ENCODE assay signal across 8 cellular contexts in genomic region chr19:19820774-19821315, GRCh38. TPM values are rescaled to one million over a fixed set of nuclear protein-coding genes. Genes with fewer than 3 reads are reported as not detected.
DNase-seq lines count a peak whose midpoint lies in the region; ATAC-seq, FAIRE-seq and TF ChIP-seq lines count a peak whose summit lies in the region.

No MANE protein-coding gene starts in this region.

- peak overlapping the region; percentile 93 for H3K27ac ChIP-seq in left ventricle myocardium inferior (replicated peaks)
- H3K27ac ChIP-seq in GM12878 (ENCODE audit: control insufficient read depth, insufficient read depth): peak overlapping the region; percentile 96
- H3K27ac ChIP-seq in mesendoderm (ENCODE audit: low read depth, low read length): peak overlapping the region; percentile 74
- H3K27ac ChIP-seq in aorta (ENCODE audit: low read depth in 1 of 2, low read length in 2 of 2): peak overlapping the region; percentile 83 to 86

- H3K4me1 ChIP-seq in left ventricle myocardium inferior (peaks cover 56% of the 10 kb centered on the region), GM12878 (ENCODE audit: control insufficient read depth, insufficient read depth, low read length) (peaks cover 2% of the 10 kb centered on the region; the same call in 1 of the 2 replicates), mesendoderm (ENCODE audit: control insufficient read depth, low read depth, low read length) (no peaks in the 10 kb centered on the region), aorta (ENCODE audit: control insufficient read depth in 1 of 2, insufficient read depth in 2 of 2, low read length in 2 of 2) (no peaks in the 10 kb centered on the region)

- no peak overlapping the region for H4K5ac ChIP-seq in mesendoderm (ENCODE audit: low read length)

- intact Hi-C loops in left ventricle myocardium inferior (cut with micrococcal nuclease) (no loop called here), left ventricle myocardium superior (cut with micrococcal nuclease) (no loop called here), GM12878 (cut with micrococcal nuclease; ENCODE audit: unreplicated experiment) (loop anchor here (5.0 kb wide), 3 partner anchors 46 to 159 kb away; partner anchors contain the start of genes ATP13A1, ZNF253 and ZNF93), aorta (cut with DNase I) (loop anchor here (2.0 to 10.0 kb wide), 6 partner anchors 41 to 156 kb away; partner anchors contain the start of genes ZNF14 (in 2 of the 2), ATP13A1 (in 1 of the 2), ZNF101 (in 1 of the 2) and ZNF253 (in 1 of the 2))

- RAD21 ChIA-PET in GM12878 (lab: Charles Lee; ENCODE audit: unreplicated experiment): interaction anchor here (0.8 to 2.1 kb wide), 7 partner anchors 9 to 159 kb away, joined by 3 to 14 read pairs (median 5); partner anchors contain the start of genes ZNF101 and ZNF253

- TF ChIP-seq CTCF in left ventricle myocardium inferior (IDR thresholded peaks at IDR 0.05; ENCODE audit: borderline replicate concordance) (no peak), GM12878 (IDR thresholded peaks at IDR 0.05 in 2 of 3, conservative IDR thresholded peaks at IDR 0.05 in 1 of 3; ENCODE audit: control insufficient read depth in 2 of 3, extremely low read depth in 1 of 3, insufficient read depth in 1 of 3, low read depth in 3 of 3, low read length in 3 of 3) (no peak)

- peak overlapping the region; percentile 89 for H3K23ac ChIP-seq in mesendoderm (ENCODE audit: low read length)

- SMC1A ChIA-PET in GM12878 (lab: Charles Lee; ENCODE audit: uncharacterized antibody, unreplicated experiment): interaction anchor here (1.0 to 2.8 kb wide), 10 partner anchors 14 to 159 kb away, joined by 3 to 13 read pairs (median 4); partner anchors contain the start of genes ZNF253 and ZNF93

- no peak overlapping the region for H3K4ac ChIP-seq in mesendoderm (ENCODE audit: low read depth, low read length)

- H3K18ac ChIP-seq in mesendoderm (ENCODE audit: low read length): peak overlapping the region; percentile 34

- H3K9ac ChIP-seq in GM12878 (ENCODE audit: control insufficient read depth, insufficient read depth, low read length) (peak overlapping the region; percentile 82), mesendoderm (ENCODE audit: low read length) (peak overlapping the region; percentile 90)

- H3K79me1 ChIP-seq in mesendoderm (ENCODE audit: low read length): peaks cover 5% of the 10 kb centered on the region

- CTCF ChIA-PET in GM12878 (lab: Yijun Ruan, JAX) (interaction anchor here (1.0 to 1.7 kb wide), 6 partner anchors 15 to 157 kb away, joined by 3 to 6 read pairs (median 3); partner anchors contain the start of gene ZNF253), HEK293T (lab: Yijun Ruan, JAX) (no interaction called here)

- under 1% methylated on average over 17 of the region's 17 CpGs for WGBS in GM12878 (ENCODE audit: insufficient coverage, insufficient replicate concordance, low lambda C conversion rate, missing lambda C conversion rate)
- no CpG with 5 or more reads among the region's 17 CpGs for WGBS in mesendoderm (ENCODE audit: extremely low coverage, insufficient coverage, low lambda C conversion rate)
- WGBS in aorta, 2 donors: 3 to 4% methylated on average over 17 of the region's 17 CpGs

- H3K79me2 ChIP-seq in GM12878 (ENCODE audit: control insufficient read depth, insufficient read depth, low read length) (peaks cover 14% of the 10 kb centered on the region), mesendoderm (ENCODE audit: control insufficient read depth, insufficient read depth, low read length) (peaks cover 14% of the 10 kb centered on the region)

- no peak overlapping the region for H2BK5ac ChIP-seq in mesendoderm (ENCODE audit: low read length)

- H3K56ac ChIP-seq in mesendoderm (ENCODE audit: low read length): peak overlapping the region; percentile 98

- TF ChIP-seq RAD21 in GM12878 (IDR thresholded peaks at IDR 0.05; ENCODE audit: insufficient read depth, low read depth, low read length): no peak

- H2BK15ac ChIP-seq in mesendoderm (replicated peaks; ENCODE audit: low read depth): no peak overlapping the region

- H3K36me3 ChIP-seq in left ventricle myocardium inferior (peaks cover 4% of the 10 kb centered on the region), GM12878 (ENCODE audit: control insufficient read depth in 2 of 2, insufficient read depth in 2 of 2, low read length in 1 of 2) (no peaks in the 10 kb centered on the region), mesendoderm (ENCODE audit: control insufficient read depth, insufficient read depth, low read length) (no peaks in the 10 kb centered on the region), aorta (ENCODE audit: control insufficient read depth in 1 of 2, insufficient read depth in 2 of 2, low read length in 1 of 2) (no peaks in the 10 kb centered on the region)

- H3K9me3 ChIP-seq in left ventricle myocardium inferior (replicated peaks) (peaks cover 11% of the 10 kb centered on the region), GM12878 (replicated peaks; ENCODE audit: control insufficient read depth, insufficient read depth, low read length) (peaks cover 35% of the 10 kb centered on the region), aorta (ENCODE audit: control insufficient read depth, low read length) (no peaks in the 10 kb centered on the region)

- no peak for DNase-seq in left ventricle myocardium inferior
- DNase-seq in left ventricle myocardium superior: no peak
- DNase-seq in GM12878 (ENCODE audit: low read depth, low spot score): no peak
- DNase-seq in mesendoderm: peak; percentile 4
- DNase-seq in aorta: no peak
- DNase-seq in HEK293T (ENCODE audit: extremely low spot score): no peak
- DNase-seq in DMS153 treated with DMSO at 0.1 percent for 48 hours (lab: John Stamatoyannopoulos, UW; ENCODE audit: unreplicated experiment): no peak
- no peak for DNase-seq in epidermal melanocyte (ENCODE audit: insufficient read length, low spot score)

- no peak overlapping the region for H2AK5ac ChIP-seq in mesendoderm (ENCODE audit: low read length)

- H2BK120ac ChIP-seq in mesendoderm (ENCODE audit: low read depth, low read length): no peak overlapping the region

- H3K4me2 ChIP-seq in GM12878 (ENCODE audit: control insufficient read depth, insufficient read depth) (peak overlapping the region; percentile 64), mesendoderm (ENCODE audit: low read length) (peak overlapping the region; percentile 61)

- no peak overlapping the region for H4K8ac ChIP-seq in mesendoderm (ENCODE audit: low read depth, low read length)

- H3K4me3 ChIP-seq in left ventricle myocardium inferior (peak overlapping the region; percentile 86), GM12878 (peak overlapping the region; percentile 90), mesendoderm (ENCODE audit: low read length) (peak overlapping the region; percentile 81), aorta (ENCODE audit: low read length in 2 of 2) (peak overlapping the region; percentile 36 to 63)

- BruUV-seq in GM12878 (replicated peaks; lab: Mats Ljungman, UMichigan): no TSS peak

- TF ChIP-seq POLR2A in GM12878 (IDR thresholded peaks at IDR 0.05; ENCODE audit: low read depth, low read length): no peak

- H3K27me3 ChIP-seq in left ventricle myocardium inferior (ENCODE audit: low read depth): no peaks in the 10 kb centered on the region
- no peaks in the 10 kb centered on the region for H3K27me3 ChIP-seq in GM12878 (replicated peaks in 1 of 2; ENCODE audit: control insufficient read depth in 2 of 2, insufficient read depth in 2 of 2, low read length in 1 of 2)
- no peaks in the 10 kb centered on the region for H3K27me3 ChIP-seq in mesendoderm (ENCODE audit: insufficient read depth, low read length, poor library complexity)
- no peaks in the 10 kb centered on the region for H3K27me3 ChIP-seq in aorta (ENCODE audit: control insufficient read depth in 1 of 2, insufficient read depth in 2 of 2, low read length in 1 of 2)

- FAIRE-seq in GM12878 (lab: Jason Lieb, UNC): no peak

- POLR2A ChIA-PET in GM12878 (lab: Charles Lee): interaction anchor here (0.5 to 2.2 kb wide), 5 partner anchors 22 to 80 kb away, joined by 3 to 10 read pairs (median 4); partner anchors contain the start of gene ZNF93
- POLR2A ChIA-PET in HEK293T (lab: Yijun Ruan, JAX): no interaction called here

- in situ Hi-C loops in GM12878 (cut with MboI): no loop called here

- ATAC-seq in left ventricle myocardium superior (no peak), GM12878 (peak; percentile 11; the same call in 1 of the 3 replicates), aorta (ENCODE audit: low FRiP score) (no peak)

- H4K20me1 ChIP-seq in GM12878 (ENCODE audit: control insufficient read depth, insufficient read depth): no peaks in the 10 kb centered on the region

- H2AFZ ChIP-seq in GM12878 (ENCODE audit: control insufficient read depth, low read depth, low read length): peak overlapping the region; percentile 94; the same call in 1 of the 2 replicates

- TF ChIP-seq EP300 in GM12878 (IDR thresholded peaks at IDR 0.05; ENCODE audit: borderline replicate concordance in 1 of 2, control insufficient read depth in 1 of 2, low read depth in 2 of 2, low read length in 2 of 2): no peak

RNA-seq across cellular contexts. Expression of gene ZNF506, which starts 0.7 kb away (rescaled TPM):
- total RNA-seq in left ventricle myocardium inferior (10.0 TPM), left ventricle myocardium superior (9.7 TPM), GM12878 (2014; rRNA removed) (8.0 and 12.0 TPM in 2 replicates), GM12878 (2014; rRNA removed; fragmentation: Illumina TruSeq; extraction: Trizol) (11.7 and 12.0 TPM in 2 replicates), GM12878 (2021) (8.6 and 8.8 TPM in 2 replicates), aorta (10 to 100 TPM; 28.8 to 37.7 TPM)
- total RNA-seq in GM12878 (2013; cell fraction: nucleolus; rRNA removed): 235 and 244 TPM in 2 replicates
- polyA plus RNA-seq in GM12878 (2011; ENCODE audit: low read depth): 4.7 TPM
- polyA plus RNA-seq in GM12878 (2011; rRNA removed) (5.9 and 10.2 TPM in 2 replicates), GM12878 (2014; fragmentation: Illumina TruSeq; extraction: Trizol) (7.2 and 8.7 TPM in 2 replicates), GM12878 (2014; fragmentation: Nextera tagmentation; extraction: Ambion mirVana) (1 to 10 TPM; 3.5 to 4.0 TPM), GM12878 (2014; rRNA removed) (5.2 and 7.4 TPM in 2 replicates), GM12878 (2016; fragmentation: Nextera tagmentation; extraction: Ambion mirVana) (1 to 10 TPM; 7.8 to 9.1 TPM), aorta (1 to 10 TPM; 4.1 to 7.8 TPM)
- polyA plus RNA-seq in GM12878 (2011; cell fraction: cytosol; rRNA removed): 2.7 and 3.5 TPM in 2 replicates
- polyA plus RNA-seq in GM12878 (2011; cell fraction: nucleus; rRNA removed): 3.4 and 3.9 TPM in 2 replicates
- 8.1 and 9.1 TPM in 2 replicates for polyA plus RNA-seq in GM12878 (2012)
- 3.4 and 4.5 TPM in 2 replicates for polyA minus RNA-seq in GM12878 (2011; rRNA and poly(A)+ RNA removed)
- polyA minus RNA-seq in GM12878 (2011; cell fraction: cytosol; rRNA and poly(A)+ RNA removed): 1.6 and 3.6 TPM in 2 replicates
- polyA minus RNA-seq in GM12878 (2011; cell fraction: nucleus; rRNA and poly(A)+ RNA removed): 5.8 and 8.8 TPM in 2 replicates
- polyA plus RNA-seq in mesendoderm (2013, experiment 1 of 2): 9.6 TPM
- polyA plus RNA-seq in mesendoderm (2013, experiment 2 of 2): 9.0 TPM

RNA-seq across cellular contexts. Expression of gene ZNF253, which starts 44.8 kb away (rescaled TPM):
- 9.2 TPM for total RNA-seq in left ventricle myocardium inferior
- 9.6 TPM for total RNA-seq in left ventricle myocardium superior
- 46.6 and 49.7 TPM in 2 replicates for total RNA-seq in GM12878 (2013; cell fraction: nucleolus; rRNA removed)
- total RNA-seq in GM12878 (2014; rRNA removed): 5.1 and 6.0 TPM in 2 replicates
- 7.3 and 7.8 TPM in 2 replicates for total RNA-seq in GM12878 (2014; rRNA removed; fragmentation: Illumina TruSeq; extraction: Trizol)
- 3.7 and 4.8 TPM in 2 replicates for total RNA-seq in GM12878 (2021)
- 2.2 TPM for polyA plus RNA-seq in GM12878 (2011; ENCODE audit: low read depth)
- 4.4 and 6.5 TPM in 2 replicates for polyA plus RNA-seq in GM12878 (2011; rRNA removed)
- 1.5 and 2.3 TPM in 2 replicates for polyA plus RNA-seq in GM12878 (2011; cell fraction: cytosol; rRNA removed)
- polyA plus RNA-seq in GM12878 (2011; cell fraction: nucleus; rRNA removed): 3.1 and 3.2 TPM in 2 replicates
- 3.7 and 4.4 TPM in 2 replicates for polyA plus RNA-seq in GM12878 (2012)
- 6.9 and 11.1 TPM in 2 replicates for polyA plus RNA-seq in GM12878 (2014; fragmentation: Illumina TruSeq; extraction: Trizol)
- polyA plus RNA-seq in GM12878 (2014; fragmentation: Nextera tagmentation; extraction: Ambion mirVana): 1 to 10 TPM; 2.6 to 3.3 TPM
- 1.8 and 3.1 TPM in 2 replicates for polyA plus RNA-seq in GM12878 (2014; rRNA removed)
- 1 to 10 TPM; 7.7 to 8.9 TPM for polyA plus RNA-seq in GM12878 (2016; fragmentation: Nextera tagmentation; extraction: Ambion mirVana)
- polyA minus RNA-seq in GM12878 (2011; rRNA and poly(A)+ RNA removed): 2.2 and 3.4 TPM in 2 replicates
- 1.1 TPM in 2 replicates for polyA minus RNA-seq in GM12878 (2011; cell fraction: cytosol; rRNA and poly(A)+ RNA removed)
- polyA minus RNA-seq in GM12878 (2011; cell fraction: nucleus; rRNA and poly(A)+ RNA removed): 1.6 and 3.5 TPM in 2 replicates
- polyA plus RNA-seq in mesendoderm (2013, experiment 1 of 2): 33.6 TPM
- 33.9 TPM for polyA plus RNA-seq in mesendoderm (2013, experiment 2 of 2)
- 10 to 100 TPM in 1 of 2 donors, 1 to 10 TPM in 1; 5.4 to 12.6 TPM for total RNA-seq in aorta
- polyA plus RNA-seq in aorta: 1 to 10 TPM; 2.8 to 4.0 TPM

Comparison
In these comparisons a context has a peak if more than half of its experiments do, and no peak if none do; other contexts are left out.
1. intact Hi-C loops: an anchor here in GM12878 (5.0 kb wide) and aorta (2.0 to 10.0 kb wide); none called in left ventricle myocardium inferior and left ventricle myocardium superior.